22 cellular contexts compared by ENCODE assay signal in genomic region chr1:204218552-204218951, GRCh38. TPM values are rescaled to one million over a fixed set of nuclear protein-coding genes. Genes with fewer than 3 reads are reported as not detected.
DNase-seq lines count a peak whose midpoint lies in the region; ATAC-seq and TF ChIP-seq lines count a peak whose summit lies in the region.
"Had no signal": no experiment of that assay in that cellular context is flagged by ENCODE, and none has a peak within 500 bp of the region (broad histone marks: within the 10 kb centered on the region; RNA-seq: fewer than 3 reads in every experiment).

No MANE protein-coding gene starts in this region.

- peaks cover 7 to 11% (median 10%) of the 10 kb centered on the region in 4 donors for H3K4me1 ChIP-seq in stomach
- H3K4me1 ChIP-seq: BE2C, HAP-1 had no signal

- POLR2A ChIA-PET in activated naive CD8-positive, alpha-beta T cell treated with anti-CD3 and anti-CD28 coated beads, Interleukin-2, amount 10 ng/mL, durations not matched to agents 7 days and 5 days (lab: Charles Lee), result interaction anchor here (0.6 kb wide), 1 partner anchor 167 kb away, joined by 3 read pairs; no protein-coding TSS in a partner anchor

- TF ChIP-seq CTCF in stomach (IDR thresholded peaks at IDR 0.05), result no peak

- H3K27me3 ChIP-seq in stomach, result peaks cover 0 to 6% (median 0%) of the 10 kb centered on the region in 3 donors
- H3K27me3 ChIP-seq: BE2C; BLaER1 treated with 17β-estradiol and CSF1 and Interleukin-3, amounts not matched to agents 10 nM and 100 nM had no signal

- no peaks in the 10 kb centered on the region for H3K36me3 Mint-ChIP-seq in activated naive CD8-positive, alpha-beta T cell treated with anti-CD3 and anti-CD28 coated beads, Interleukin-2, amount 10 ng/mL, durations not matched to agents 7 days and 5 days
- no peaks in the 10 kb centered on the region for H3K36me3 Mint-ChIP-seq in activated naive CD8-positive, alpha-beta T cell treated with anti-CD3 and anti-CD28 coated beads, Interleukin-2, amount 50 U/mL, for 24 hours (ENCODE audit: low read depth)
- peaks cover 2% of the 10 kb centered on the region for H3K36me3 Mint-ChIP-seq in T-helper 17 cell (ENCODE audit: low read depth)
- H3K36me3 Mint-ChIP-seq: CD14-positive monocyte; CD8-positive, alpha-beta memory T cell had no signal

- peaks cover 4% of the 10 kb centered on the region for H3K27me3 Mint-ChIP-seq in activated naive CD8-positive, alpha-beta T cell treated with anti-CD3 and anti-CD28 coated beads, Interleukin-2, amount 10 ng/mL, durations not matched to agents 7 days and 5 days
- peaks cover 4% of the 10 kb centered on the region for H3K27me3 Mint-ChIP-seq in activated naive CD8-positive, alpha-beta T cell treated with anti-CD3 and anti-CD28 coated beads, Interleukin-2, amount 50 U/mL, for 24 hours
- peaks cover 30% of the 10 kb centered on the region for H3K27me3 Mint-ChIP-seq in T-helper 17 cell
- H3K27me3 Mint-ChIP-seq: CD4-positive, alpha-beta T cell had no signal

- H3K9me3 Mint-ChIP-seq in activated naive CD8-positive, alpha-beta T cell treated with anti-CD3 and anti-CD28 coated beads, Interleukin-2, amount 10 ng/mL, durations not matched to agents 7 days and 5 days, result no peaks in the 10 kb centered on the region
- no peaks in the 10 kb centered on the region for H3K9me3 Mint-ChIP-seq in activated naive CD8-positive, alpha-beta T cell treated with anti-CD3 and anti-CD28 coated beads, Interleukin-2, amount 50 U/mL, for 24 hours
- H3K9me3 Mint-ChIP-seq: CD4-positive, alpha-beta T cell; CD8-positive, alpha-beta memory T cell; HFFc6 had no signal

- H3K4me3 ChIP-seq in stomach, result no peak overlapping the region
- H3K4me3 ChIP-seq: A549; BLaER1 treated with 17β-estradiol and CSF1 and Interleukin-3, amounts not matched to agents 10 nM and 100 nM; HAP-1 had no signal

- TF ChIP-seq POLR2A in stomach (IDR thresholded peaks at IDR 0.05), result no peak

- ATAC-seq in activated naive CD8-positive, alpha-beta T cell treated with anti-CD3 and anti-CD28 coated beads, Interleukin-2, amount 10 ng/mL, durations not matched to agents 7 days and 5 days (ENCODE audit: low read depth), result peak; percentile 57
- no peak for ATAC-seq in activated naive CD8-positive, alpha-beta T cell treated with anti-CD3 and anti-CD28 coated beads, Interleukin-2, amount 50 U/mL, for 24 hours
- no peak for ATAC-seq in T-helper 17 cell
- ATAC-seq: A549 had no signal

- H3K9me3 ChIP-seq in T-helper 17 cell (ENCODE audit: control insufficient read depth, low read length, poor library complexity, severe bottlenecking) (no peaks in the 10 kb centered on the region), stomach (no peaks in the 10 kb centered on the region)
- H3K9me3 ChIP-seq: A549; BE2C; BLaER1 treated with 17β-estradiol and CSF1 and Interleukin-3, amounts not matched to agents 10 nM and 100 nM; HAP-1 had no signal

- no peak for DNase-seq in activated naive CD8-positive, alpha-beta T cell treated with anti-CD3 and anti-CD28 coated beads, Interleukin-2, amount 10 ng/mL, durations not matched to agents 7 days and 5 days
- DNase-seq in activated naive CD8-positive, alpha-beta T cell treated with anti-CD3 and anti-CD28 coated beads, Interleukin-2, amount 50 U/mL, for 24 hours, result no peak
- no peak for DNase-seq in T-helper 17 cell
- DNase-seq in stomach, result peak; percentile 14
- DNase-seq in NCI-H1436 treated with DMSO at 0.1 percent for 48 hours (lab: John Stamatoyannopoulos, UW), result no peak
- no peak for DNase-seq in NCI-H1105 (lab: John Stamatoyannopoulos, UW)
- DNase-seq: 8988T; ACHN; AML-193; BE2C; CD4-positive, alpha-beta T cell; CD8-positive, alpha-beta memory T cell; DMS53; DMS79 treated with DMSO at 0.1 percent for 48 hours; GOT3; HFFc6 had no signal

- WGBS in stomach, 5 donors, result 35 to 60% (median 53%) methylated on average over 2 of the region's 2 CpGs

- H3K27ac ChIP-seq in stomach, result no peak overlapping the region
- H3K27ac ChIP-seq: A549 had no signal

- H3K27ac Mint-ChIP-seq in activated naive CD8-positive, alpha-beta T cell treated with anti-CD3 and anti-CD28 coated beads, Interleukin-2, amount 10 ng/mL, durations not matched to agents 7 days and 5 days, result no peak overlapping the region
- H3K27ac Mint-ChIP-seq in activated naive CD8-positive, alpha-beta T cell treated with anti-CD3 and anti-CD28 coated beads, Interleukin-2, amount 50 U/mL, for 24 hours, result no peak overlapping the region
- H3K27ac Mint-ChIP-seq in T-helper 17 cell, result peak overlapping the region; percentile 41
- H3K27ac Mint-ChIP-seq: CD14-positive monocyte; CD4-positive, alpha-beta T cell; CD8-positive, alpha-beta memory T cell; HFFc6 had no signal

- peaks cover 10% of the 10 kb centered on the region for H3K4me1 Mint-ChIP-seq in activated naive CD8-positive, alpha-beta T cell treated with anti-CD3 and anti-CD28 coated beads, Interleukin-2, amount 10 ng/mL, durations not matched to agents 7 days and 5 days
- peaks cover 11% of the 10 kb centered on the region for H3K4me1 Mint-ChIP-seq in activated naive CD8-positive, alpha-beta T cell treated with anti-CD3 and anti-CD28 coated beads, Interleukin-2, amount 50 U/mL, for 24 hours
- H3K4me1 Mint-ChIP-seq in T-helper 17 cell, result peaks cover 16% of the 10 kb centered on the region

- H3K4me3 Mint-ChIP-seq in activated naive CD8-positive, alpha-beta T cell treated with anti-CD3 and anti-CD28 coated beads, Interleukin-2, amount 10 ng/mL, durations not matched to agents 7 days and 5 days, result no peak overlapping the region
- no peak overlapping the region for H3K4me3 Mint-ChIP-seq in activated naive CD8-positive, alpha-beta T cell treated with anti-CD3 and anti-CD28 coated beads, Interleukin-2, amount 50 U/mL, for 24 hours
- H3K4me3 Mint-ChIP-seq in T-helper 17 cell, result no peak overlapping the region
- H3K4me3 Mint-ChIP-seq: CD14-positive monocyte; CD4-positive, alpha-beta T cell; CD8-positive, alpha-beta memory T cell; HFFc6 had no signal

- H3K36me3 ChIP-seq in stomach, result peaks cover 20 to 43% (median 40%) of the 10 kb centered on the region in 4 donors
- H3K36me3 ChIP-seq: BLaER1 treated with 17β-estradiol and CSF1 and Interleukin-3, amounts not matched to agents 10 nM and 100 nM; HAP-1 had no signal

- TF ChIP-seq EP300 in stomach (IDR thresholded peaks at IDR 0.05), result no peak

- intact Hi-C loops in stomach (cut with DNase I; ENCODE audit: low total_unique reads), result no loop called here

RNA-seq across cellular contexts. Expression of gene GOLT1A, which starts 4.8 kb away (rescaled TPM):
- not detected for total RNA-seq in activated naive CD8-positive, alpha-beta T cell treated with anti-CD3 and anti-CD28 coated beads, Interleukin-2, amount 10 ng/mL, durations not matched to agents 7 days and 5 days
- under 1 TPM in 1 of 2 donors, not detected in 1; 0.45 TPM for total RNA-seq in T-helper 17 cell
- 1 to 10 TPM in 3 of 5 donors, not detected in 2; 1.8 to 7.1 (median 5.9) TPM for total RNA-seq in stomach
- 10 to 100 TPM in 1 of 3 donors, 1 to 10 TPM in 2; 6.6 to 16.6 (median 7.6) TPM for polyA plus RNA-seq in stomach
- total RNA-seq: CD8-positive, alpha-beta memory T cell; Daoy; G401; HFFc6 had no signal
- polyA plus RNA-seq: CD14-positive monocyte; CD8-positive, alpha-beta memory T cell had no signal

RNA-seq across cellular contexts. Expression of gene KISS1, which starts 22.3 kb away (rescaled TPM):
- not detected for total RNA-seq in activated naive CD8-positive, alpha-beta T cell treated with anti-CD3 and anti-CD28 coated beads, Interleukin-2, amount 10 ng/mL, durations not matched to agents 7 days and 5 days
- total RNA-seq in T-helper 17 cell (under 1 TPM in 1 of 2 donors, not detected in 1; 0.50 TPM), stomach (1 to 10 TPM in 1 of 5 donors, not detected in 4; 1.1 TPM)
- 1 to 10 TPM in 2 of 3 donors, not detected in 1; 1.6 to 8.3 TPM for polyA plus RNA-seq in stomach
- total RNA-seq: CD4-positive, alpha-beta T cell; CD8-positive, alpha-beta memory T cell; G401 had no signal
- polyA plus RNA-seq: CD14-positive monocyte; CD8-positive, alpha-beta memory T cell had no signal

RNA-seq across cellular contexts. Expression of gene REN, which starts 52.4 kb away (rescaled TPM):
- total RNA-seq in activated naive CD8-positive, alpha-beta T cell treated with anti-CD3 and anti-CD28 coated beads, Interleukin-2, amount 10 ng/mL, durations not matched to agents 7 days and 5 days, result not detected
- total RNA-seq in T-helper 17 cell (not detected), stomach (not detected)
- polyA plus RNA-seq in stomach, result under 1 TPM in 1 of 3 donors, not detected in 2; 0.08 TPM
- total RNA-seq: CD4-positive, alpha-beta T cell; CD8-positive, alpha-beta memory T cell; Daoy; G401 had no signal
- polyA plus RNA-seq: A549; CD14-positive monocyte; CD8-positive, alpha-beta memory T cell had no signal
